Comparison of ENCODE assay signal across 9 cellular contexts in the genomic region with DNA sequence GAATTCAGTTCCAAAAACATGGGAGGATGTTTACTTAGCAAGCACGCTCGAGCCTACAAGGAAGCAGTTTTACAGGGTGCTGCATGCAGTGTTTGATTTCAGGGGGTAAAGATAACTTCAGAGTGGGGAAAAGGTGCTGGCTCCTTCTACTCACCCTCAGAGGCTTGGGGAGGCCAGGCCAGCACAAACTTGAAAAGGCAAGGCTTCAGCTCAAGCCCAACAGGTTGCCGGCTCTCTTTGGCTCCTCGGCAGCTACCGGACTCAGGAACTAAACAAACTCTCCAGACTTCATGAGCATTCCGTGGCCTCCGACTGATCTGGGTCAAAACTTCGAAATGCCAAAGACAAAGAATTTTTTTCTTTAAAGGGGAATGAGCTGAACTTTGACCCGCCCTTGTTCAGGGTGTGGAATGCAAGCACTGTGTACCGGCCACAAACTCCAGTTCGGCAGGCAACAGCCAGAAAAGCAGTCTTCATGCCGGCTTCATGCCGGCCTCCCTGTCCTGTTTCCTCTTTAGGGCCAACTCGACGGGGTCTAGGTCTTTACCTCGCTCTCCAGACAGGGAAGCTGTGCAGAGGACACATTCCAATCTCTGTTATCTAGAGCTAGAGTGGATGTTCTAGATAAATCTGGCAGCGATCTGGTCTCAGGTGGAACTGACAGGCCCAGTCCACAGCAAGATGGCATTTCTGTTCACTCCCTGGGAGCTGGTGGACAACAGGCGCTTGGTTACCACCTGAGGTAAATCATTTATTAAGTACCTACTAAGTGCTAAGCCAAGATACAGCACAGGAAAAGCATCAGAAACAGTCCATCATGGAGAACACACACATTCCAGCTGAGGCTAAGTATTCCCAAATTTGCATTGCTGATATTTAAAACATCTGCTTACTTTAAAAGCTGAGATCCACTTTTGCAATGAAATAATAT.
A peak's percentile ranks its signal among the peaks of the same experiment; 100 is the strongest.
DNase-seq lines count a peak whose midpoint lies in the region; ATAC-seq and TF ChIP-seq lines count a peak whose summit lies in the region.
"Had no signal": no experiment of that assay in that cellular context is flagged by ENCODE, and none has a peak within 500 bp of the region (broad histone marks: within the 10 kb centered on the region; RNA-seq: fewer than 3 reads in every experiment).

No MANE protein-coding gene starts in this region.

- H3K9ac ChIP-seq in mucosa of rectum (ENCODE audit: low read depth in 1 of 2, low read length in 2 of 2) = peak overlapping the region; percentile 70 to 98

- DNase-seq in HT-29 (ENCODE audit: low spot score) (peak; percentile 78), caudate nucleus (lab: John Stamatoyannopoulos, UW) (no peak)
- DNase-seq in stimulated activated naive CD4-positive, alpha-beta T cell (lab: John Stamatoyannopoulos, UW) = no peak
- DNase-seq: NCI-H1048 had no signal

- peak overlapping the region; percentile 59 to 61 for H3K4me3 ChIP-seq in mucosa of rectum (ENCODE audit: low read length in 2 of 2)

- TF ChIP-seq CTCF in 22Rv1 (IDR thresholded peaks at IDR 0.05) = no peak

- H3K9me3 ChIP-seq in mucosa of rectum (ENCODE audit: control insufficient read depth in 2 of 2, low read length in 2 of 2) = no peaks in the 10 kb centered on the region

- no peak for TF ChIP-seq POLR2A in GM18505 (IDR thresholded peaks at IDR 0.05; ENCODE audit: borderline replicate concordance, extremely low read depth, insufficient read depth, insufficient read length)

- H3K27ac ChIP-seq in 22Rv1 (peak overlapping the region; percentile 88), caudate nucleus (ENCODE audit: low read depth, low read length) (peak overlapping the region; percentile 100), mucosa of rectum (ENCODE audit: low read depth in 2 of 2, low read length in 2 of 2) (peak overlapping the region; percentile 91 to 98)

- no peaks in the 10 kb centered on the region for H3K27me3 ChIP-seq in mucosa of rectum (ENCODE audit: control insufficient read depth in 2 of 2, insufficient read depth in 2 of 2, low read length in 2 of 2)

- H3K4me1 ChIP-seq in mucosa of rectum (ENCODE audit: control insufficient read depth in 2 of 2, insufficient read depth in 2 of 2, low read length in 2 of 2) = peaks cover 59 to 62% of the 10 kb centered on the region in 2 donors

- ATAC-seq in HG02642 (IDR thresholded peaks at IDR 0.05; ENCODE audit: poor library complexity, unreplicated experiment) = no peak
- no peak for ATAC-seq in GM19467 (IDR thresholded peaks at IDR 0.05; ENCODE audit: unreplicated experiment)
- no peak for ATAC-seq in GM18505 (IDR thresholded peaks at IDR 0.05; ENCODE audit: unreplicated experiment)

- H3K36me3 ChIP-seq in mucosa of rectum (ENCODE audit: control insufficient read depth in 2 of 2, insufficient read depth in 2 of 2, low read length in 2 of 2) = peaks cover 0 to under 1% of the 10 kb centered on the region in 2 donors
